Comparison of ENCODE assay signal across 1 cellular context in the genomic region with DNA sequence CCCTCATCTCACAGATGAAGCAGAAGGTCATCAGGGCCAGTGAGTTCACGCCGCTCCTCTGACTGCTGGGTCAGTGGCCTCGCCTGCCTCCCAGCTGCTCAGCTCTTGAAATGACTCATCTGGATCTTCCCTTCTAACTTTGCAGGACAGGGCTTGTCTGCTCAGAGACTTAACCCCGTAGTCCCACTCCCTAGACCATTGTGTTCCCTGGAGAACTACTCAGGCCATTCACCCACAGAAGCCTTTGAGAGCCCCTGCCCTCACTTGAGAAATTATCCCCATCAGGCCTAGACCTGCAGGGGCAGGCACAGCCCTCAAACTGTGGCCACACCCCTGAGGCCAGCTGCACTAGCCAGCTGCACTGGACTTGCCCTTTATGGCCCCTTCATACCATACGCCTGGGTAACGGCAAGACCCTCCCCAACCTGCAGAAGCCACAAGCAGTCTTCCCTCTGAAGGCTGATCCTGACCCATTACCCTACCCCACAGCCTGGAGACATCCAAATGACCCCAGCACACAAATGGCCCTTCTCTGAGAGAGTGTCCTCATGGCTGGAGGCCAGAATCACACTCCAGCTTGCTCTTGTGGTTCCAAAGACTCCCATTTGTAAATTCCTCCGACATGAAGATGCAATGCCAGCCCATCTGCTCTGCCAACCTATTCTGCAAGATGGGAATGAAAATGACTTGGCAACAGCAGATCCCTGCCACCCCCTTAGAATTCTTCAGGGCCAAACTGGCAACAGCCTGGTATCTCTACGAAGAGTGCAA.
TF ChIP-seq lines count a peak whose summit lies in the region.

No MANE protein-coding gene starts in this region.

TF ChIP-seq in SK-N-SH, 30 proteins besides CTCF, POLR2A, EP300 and RAD21 (continued from another document):
- TF ChIP-seq IRF3 (IDR thresholded peaks at IDR 0.05; ENCODE audit: low read depth, low read length) (no peak), ELF1 (IDR thresholded peaks at IDR 0.05) (no peak)
